ENCODE assay signal across 1 cellular context in the genomic region with DNA sequence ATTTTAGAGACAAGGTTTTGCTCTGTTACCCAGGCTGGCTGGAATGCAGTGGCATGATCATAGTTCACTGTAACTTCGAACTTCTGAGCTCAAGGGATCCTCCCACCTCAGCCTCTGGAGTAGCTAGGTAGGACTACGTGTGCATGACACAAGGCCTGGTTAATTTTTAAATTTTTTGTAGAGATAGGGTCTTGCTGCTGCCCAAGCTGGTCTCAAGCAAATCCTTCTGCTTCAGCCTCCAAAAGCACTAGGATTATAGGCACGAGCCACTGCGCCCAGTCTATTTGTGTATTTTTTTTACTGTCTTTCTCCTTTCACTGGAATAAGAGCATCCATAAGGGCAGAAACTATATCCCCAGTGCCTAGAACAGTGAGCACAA.
TF ChIP-seq lines count a peak whose summit lies in the region.

No MANE protein-coding gene starts in this region.

TF ChIP-seq in HepG2, 621 proteins besides CTCF, POLR2A, EP300 and RAD21 (continued from another document and continues in another):
- TF ChIP-seq ATF3 (CRISPR knock-in tag; IDR thresholded peaks at IDR 0.05) (no peak), ZNF503 (CRISPR knock-in tag; IDR thresholded peaks at IDR 0.05) (no peak), TRIM24 (CRISPR knock-in tag; IDR thresholded peaks at IDR 0.05) (no peak), TCF12 (IDR thresholded peaks at IDR 0.05) (no peak), TCF12 (CRISPR knock-in tag; IDR thresholded peaks at IDR 0.05) (peak; percentile 17; the same call in 1 of the 2 replicates), ZBTB25 (CRISPR knock-in tag; IDR thresholded peaks at IDR 0.05) (no peak; the same call in 1 of the 2 replicates), MYPOP (CRISPR knock-in tag; IDR thresholded peaks at IDR 0.05) (no peak), ZNF570 (CRISPR knock-in tag; IDR thresholded peaks at IDR 0.05; ENCODE audit: borderline replicate concordance) (no peak), CBX5 (CRISPR knock-in tag; IDR thresholded peaks at IDR 0.05; ENCODE audit: borderline replicate concordance) (no peak), ZNF598 (CRISPR knock-in tag; IDR thresholded peaks at IDR 0.05; ENCODE audit: borderline replicate concordance) (no peak), PITX1 (CRISPR knock-in tag; IDR thresholded peaks at IDR 0.05) (peak; percentile 80; the same call in 1 of the 2 replicates), ETV5 (CRISPR knock-in tag; IDR thresholded peaks at IDR 0.05; ENCODE audit: borderline replicate concordance) (peak; percentile 37; the same call in 1 of the 2 replicates), HOXA7 (CRISPR knock-in tag; IDR thresholded peaks at IDR 0.05) (no peak), IKZF1 (IDR thresholded peaks at IDR 0.05) (no peak), ZNF282 (IDR thresholded peaks at IDR 0.05; ENCODE audit: partially characterized antibody) (no peak), ZZZ3 (CRISPR knock-in tag; IDR thresholded peaks at IDR 0.05; ENCODE audit: borderline replicate concordance) (no peak), FIP1L1 (IDR thresholded peaks at IDR 0.05; ENCODE audit: borderline replicate concordance, insufficient read depth, low read depth, low read length) (no peak), ZSCAN20 (CRISPR knock-in tag; IDR thresholded peaks at IDR 0.05; ENCODE audit: borderline replicate concordance) (no peak), ZNF556 (CRISPR knock-in tag; IDR thresholded peaks at IDR 0.05; ENCODE audit: borderline replicate concordance) (no peak), RFX1 (IDR thresholded peaks at IDR 0.05) (no peak), PAX8 (CRISPR knock-in tag; IDR thresholded peaks at IDR 0.05; ENCODE audit: borderline replicate concordance) (no peak), JUND (CRISPR knock-in tag; IDR thresholded peaks at IDR 0.05) (no peak), XRCC5 (optimal IDR thresholded peaks at IDR 0.05; ENCODE audit: low read length) (no peak), PRDM10 (CRISPR knock-in tag; IDR thresholded peaks at IDR 0.05; ENCODE audit: low read depth) (0 out of 2 replicates have a peak, but pooled peaks have one; percentile 26), BORCS8-MEF2B (CRISPR knock-in tag; IDR thresholded peaks at IDR 0.05) (no peak), CEBPB (IDR thresholded peaks at IDR 0.05; ENCODE audit: borderline replicate concordance, low read depth, low read length) (no peak), MTA1 (CRISPR knock-in tag; IDR thresholded peaks at IDR 0.05; ENCODE audit: borderline replicate concordance) (no peak), KAT2B (IDR thresholded peaks at IDR 0.05; ENCODE audit: borderline replicate concordance, low read depth, low read length) (no peak)
- TF ChIP-seq, protein P1, sequence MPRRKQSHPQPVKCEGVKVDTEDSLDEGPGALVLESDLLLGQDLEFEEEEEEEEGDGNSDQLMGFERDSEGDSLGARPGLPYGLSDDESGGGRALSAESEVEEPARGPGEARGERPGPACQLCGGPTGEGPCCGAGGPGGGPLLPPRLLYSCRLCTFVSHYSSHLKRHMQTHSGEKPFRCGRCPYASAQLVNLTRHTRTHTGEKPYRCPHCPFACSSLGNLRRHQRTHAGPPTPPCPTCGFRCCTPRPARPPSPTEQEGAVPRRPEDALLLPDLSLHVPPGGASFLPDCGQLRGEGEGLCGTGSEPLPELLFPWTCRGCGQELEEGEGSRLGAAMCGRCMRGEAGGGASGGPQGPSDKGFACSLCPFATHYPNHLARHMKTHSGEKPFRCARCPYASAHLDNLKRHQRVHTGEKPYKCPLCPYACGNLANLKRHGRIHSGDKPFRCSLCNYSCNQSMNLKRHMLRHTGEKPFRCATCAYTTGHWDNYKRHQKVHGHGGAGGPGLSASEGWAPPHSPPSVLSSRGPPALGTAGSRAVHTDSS (CRISPR knock-in tag; conservative IDR thresholded peaks at IDR 0.05), result no peak
- TF ChIP-seq, protein P2, sequence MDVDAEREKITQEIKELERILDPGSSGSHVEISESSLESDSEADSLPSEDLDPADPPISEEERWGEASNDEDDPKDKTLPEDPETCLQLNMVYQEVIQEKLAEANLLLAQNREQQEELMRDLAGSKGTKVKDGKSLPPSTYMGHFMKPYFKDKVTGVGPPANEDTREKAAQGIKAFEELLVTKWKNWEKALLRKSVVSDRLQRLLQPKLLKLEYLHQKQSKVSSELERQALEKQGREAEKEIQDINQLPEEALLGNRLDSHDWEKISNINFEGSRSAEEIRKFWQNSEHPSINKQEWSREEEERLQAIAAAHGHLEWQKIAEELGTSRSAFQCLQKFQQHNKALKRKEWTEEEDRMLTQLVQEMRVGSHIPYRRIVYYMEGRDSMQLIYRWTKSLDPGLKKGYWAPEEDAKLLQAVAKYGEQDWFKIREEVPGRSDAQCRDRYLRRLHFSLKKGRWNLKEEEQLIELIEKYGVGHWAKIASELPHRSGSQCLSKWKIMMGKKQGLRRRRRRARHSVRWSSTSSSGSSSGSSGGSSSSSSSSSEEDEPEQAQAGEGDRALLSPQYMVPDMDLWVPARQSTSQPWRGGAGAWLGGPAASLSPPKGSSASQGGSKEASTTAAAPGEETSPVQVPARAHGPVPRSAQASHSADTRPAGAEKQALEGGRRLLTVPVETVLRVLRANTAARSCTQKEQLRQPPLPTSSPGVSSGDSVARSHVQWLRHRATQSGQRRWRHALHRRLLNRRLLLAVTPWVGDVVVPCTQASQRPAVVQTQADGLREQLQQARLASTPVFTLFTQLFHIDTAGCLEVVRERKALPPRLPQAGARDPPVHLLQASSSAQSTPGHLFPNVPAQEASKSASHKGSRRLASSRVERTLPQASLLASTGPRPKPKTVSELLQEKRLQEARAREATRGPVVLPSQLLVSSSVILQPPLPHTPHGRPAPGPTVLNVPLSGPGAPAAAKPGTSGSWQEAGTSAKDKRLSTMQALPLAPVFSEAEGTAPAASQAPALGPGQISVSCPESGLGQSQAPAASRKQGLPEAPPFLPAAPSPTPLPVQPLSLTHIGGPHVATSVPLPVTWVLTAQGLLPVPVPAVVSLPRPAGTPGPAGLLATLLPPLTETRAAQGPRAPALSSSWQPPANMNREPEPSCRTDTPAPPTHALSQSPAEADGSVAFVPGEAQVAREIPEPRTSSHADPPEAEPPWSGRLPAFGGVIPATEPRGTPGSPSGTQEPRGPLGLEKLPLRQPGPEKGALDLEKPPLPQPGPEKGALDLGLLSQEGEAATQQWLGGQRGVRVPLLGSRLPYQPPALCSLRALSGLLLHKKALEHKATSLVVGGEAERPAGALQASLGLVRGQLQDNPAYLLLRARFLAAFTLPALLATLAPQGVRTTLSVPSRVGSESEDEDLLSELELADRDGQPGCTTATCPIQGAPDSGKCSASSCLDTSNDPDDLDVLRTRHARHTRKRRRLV (CRISPR knock-in tag; IDR thresholded peaks at IDR 0.05), result 0 out of 2 replicates have a peak, but pooled peaks have one; percentile 30
- TF ChIP-seq, protein P3, sequence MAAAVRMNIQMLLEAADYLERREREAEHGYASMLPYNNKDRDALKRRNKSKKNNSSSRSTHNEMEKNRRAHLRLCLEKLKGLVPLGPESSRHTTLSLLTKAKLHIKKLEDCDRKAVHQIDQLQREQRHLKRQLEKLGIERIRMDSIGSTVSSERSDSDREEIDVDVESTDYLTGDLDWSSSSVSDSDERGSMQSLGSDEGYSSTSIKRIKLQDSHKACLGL (CRISPR knock-in tag; IDR thresholded peaks at IDR 0.05), result no peak
- TF ChIP-seq, protein P4, sequence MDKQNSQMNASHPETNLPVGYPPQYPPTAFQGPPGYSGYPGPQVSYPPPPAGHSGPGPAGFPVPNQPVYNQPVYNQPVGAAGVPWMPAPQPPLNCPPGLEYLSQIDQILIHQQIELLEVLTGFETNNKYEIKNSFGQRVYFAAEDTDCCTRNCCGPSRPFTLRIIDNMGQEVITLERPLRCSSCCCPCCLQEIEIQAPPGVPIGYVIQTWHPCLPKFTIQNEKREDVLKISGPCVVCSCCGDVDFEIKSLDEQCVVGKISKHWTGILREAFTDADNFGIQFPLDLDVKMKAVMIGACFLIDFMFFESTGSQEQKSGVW (CRISPR knock-in tag; IDR thresholded peaks at IDR 0.05; ENCODE audit: borderline replicate concordance), result no peak
- TF ChIP-seq, protein P5, sequence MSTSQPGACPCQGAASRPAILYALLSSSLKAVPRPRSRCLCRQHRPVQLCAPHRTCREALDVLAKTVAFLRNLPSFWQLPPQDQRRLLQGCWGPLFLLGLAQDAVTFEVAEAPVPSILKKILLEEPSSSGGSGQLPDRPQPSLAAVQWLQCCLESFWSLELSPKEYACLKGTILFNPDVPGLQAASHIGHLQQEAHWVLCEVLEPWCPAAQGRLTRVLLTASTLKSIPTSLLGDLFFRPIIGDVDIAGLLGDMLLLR (CRISPR knock-in tag; IDR thresholded peaks at IDR 0.05), result no peak
- TF ChIP-seq, protein P6, sequence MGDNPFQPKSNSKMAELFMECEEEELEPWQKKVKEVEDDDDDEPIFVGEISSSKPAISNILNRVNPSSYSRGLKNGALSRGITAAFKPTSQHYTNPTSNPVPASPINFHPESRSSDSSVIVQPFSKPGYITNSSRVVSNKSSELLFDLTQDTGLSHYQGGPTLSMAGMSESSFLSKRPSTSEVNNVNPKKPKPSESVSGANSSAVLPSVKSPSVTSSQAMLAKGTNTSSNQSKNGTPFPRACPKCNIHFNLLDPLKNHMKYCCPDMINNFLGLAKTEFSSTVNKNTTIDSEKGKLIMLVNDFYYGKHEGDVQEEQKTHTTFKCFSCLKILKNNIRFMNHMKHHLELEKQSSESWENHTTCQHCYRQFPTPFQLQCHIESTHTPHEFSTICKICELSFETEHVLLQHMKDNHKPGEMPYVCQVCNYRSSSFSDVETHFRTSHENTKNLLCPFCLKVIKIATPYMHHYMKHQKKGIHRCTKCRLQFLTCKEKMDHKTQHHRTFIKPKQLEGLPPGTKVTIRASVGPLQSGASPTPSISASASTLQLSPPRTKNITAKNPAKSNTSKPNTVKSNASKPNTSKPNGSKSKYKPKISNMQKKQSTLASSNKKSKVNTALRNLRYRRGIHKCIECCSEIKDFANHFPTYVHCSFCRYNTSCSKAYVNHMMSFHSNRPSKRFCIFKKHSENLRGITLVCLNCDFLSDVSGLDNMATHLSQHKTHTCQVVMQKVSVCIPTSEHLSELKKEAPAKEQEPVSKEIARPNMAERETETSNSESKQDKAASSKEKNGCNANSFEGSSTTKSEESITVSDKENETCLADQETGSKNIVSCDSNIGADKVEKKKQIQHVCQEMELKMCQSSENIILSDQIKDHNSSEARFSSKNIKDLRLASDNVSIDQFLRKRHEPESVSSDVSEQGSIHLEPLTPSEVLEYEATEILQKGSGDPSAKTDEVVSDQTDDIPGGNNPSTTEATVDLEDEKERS (CRISPR knock-in tag; IDR thresholded peaks at IDR 0.05), result 0 out of 2 replicates have a peak, but pooled peaks have one; percentile 51
